9 cellular contexts compared by ENCODE assay signal in the genomic region with DNA sequence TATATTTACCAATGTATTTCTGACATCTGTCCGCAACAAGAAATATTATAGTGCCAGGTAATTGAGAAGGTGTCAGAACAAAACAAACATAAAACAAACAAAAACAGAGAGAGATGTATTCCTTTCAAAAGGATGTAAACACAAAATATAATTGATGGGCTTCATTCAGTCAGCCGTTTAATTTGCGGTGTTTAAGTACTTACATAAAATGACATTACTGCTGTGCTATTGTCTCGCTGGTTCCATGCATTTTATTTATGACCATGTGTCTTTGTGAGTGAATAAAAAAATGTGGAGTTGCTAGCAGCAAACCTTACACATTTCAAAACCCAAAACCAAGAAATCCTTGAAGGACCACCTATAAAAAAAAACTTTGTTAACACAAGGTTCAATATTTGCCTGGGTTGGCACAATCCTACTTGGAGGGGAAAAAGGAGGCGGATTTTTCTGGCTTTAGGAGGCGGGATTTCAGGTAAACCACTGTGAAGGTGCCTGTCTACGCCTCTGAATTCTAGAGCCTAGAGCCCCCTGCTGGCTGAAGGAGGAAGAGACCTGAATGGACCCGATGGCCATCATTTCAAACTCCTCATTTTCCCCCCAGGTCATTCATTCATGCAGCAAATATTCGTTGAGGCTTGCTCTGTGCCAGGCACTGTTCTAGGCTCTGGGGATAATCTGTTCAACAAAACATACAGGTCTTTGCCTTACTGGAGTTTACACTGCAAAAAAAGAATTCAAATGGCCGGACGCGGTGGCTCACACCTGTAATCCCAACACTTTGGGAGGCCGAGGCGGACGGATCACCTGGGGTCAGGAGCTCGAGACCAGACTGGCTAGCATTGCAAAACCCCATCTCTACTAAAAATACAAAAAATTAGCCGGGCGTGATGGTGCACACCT.
A peak's percentile ranks its signal among the peaks of the same experiment; 100 is the strongest.
DNase-seq lines count a peak whose midpoint lies in the region; ATAC-seq and TF ChIP-seq lines count a peak whose summit lies in the region.
"Had no signal": no experiment of that assay in that cellular context is flagged by ENCODE, and none has a peak within 500 bp of the region (broad histone marks: within the 10 kb centered on the region; RNA-seq: fewer than 3 reads in every experiment).

No MANE protein-coding gene starts in this region.

- H3K9me3 Mint-ChIP-seq in activated CD4-positive, alpha-beta T cell treated with anti-CD3 and anti-CD28 coated beads, Interleukin-2, amount 10 ng/mL, durations not matched to agents 24 days and 14 days, result no peaks in the 10 kb centered on the region
- H3K9me3 Mint-ChIP-seq in mesothelial cell of epicardium, result no peaks in the 10 kb centered on the region

- intact Hi-C loops in activated CD4-positive, alpha-beta T cell treated with anti-CD3 and anti-CD28 coated beads, Interleukin-2, amount 10 ng/mL, durations not matched to agents 24 days and 14 days (cut with micrococcal nuclease), result loop anchor here (1.0 kb wide), 1 partner anchor 168 kb away; no protein-coding TSS in a partner anchor
- intact Hi-C loops in dorsolateral prefrontal cortex (cut with DNase I), result loop anchor here (5.0 to 10.0 kb wide), 2 partner anchors 167 to 169 kb away; no protein-coding TSS in a partner anchor

- ATAC-seq in HG03064 (IDR thresholded peaks at IDR 0.05; ENCODE audit: low read depth, unreplicated experiment) (peak; percentile 67), GM19467 (IDR thresholded peaks at IDR 0.05; ENCODE audit: unreplicated experiment) (no peak)

- no peak overlapping the region for H3K27ac Mint-ChIP-seq in activated CD4-positive, alpha-beta T cell treated with anti-CD3 and anti-CD28 coated beads, Interleukin-2, amount 10 ng/mL, durations not matched to agents 24 days and 14 days
- H3K27ac Mint-ChIP-seq in mesothelial cell of epicardium, result no peak overlapping the region
- H3K27ac Mint-ChIP-seq: activated naive CD8-positive, alpha-beta T cell had no signal

- peaks cover 0 to 50% (median 11%) of the 10 kb centered on the region in 45 donors for H3K27me3 ChIP-seq in dorsolateral prefrontal cortex

- TF ChIP-seq CTCF in dorsolateral prefrontal cortex (IDR thresholded peaks at IDR 0.05 in 54 of 56, conservative IDR thresholded peaks at IDR 0.05 in 2 of 56; ENCODE audit: low read depth in 1 of 56, partially characterized antibody in 56 of 56) (peak in 55 of 56 donors; percentile 32 to 73 (median 58)), mesothelial cell of epicardium (IDR thresholded peaks at IDR 0.05; ENCODE audit: unreplicated experiment) (peak; percentile 82)

- no peaks in the 10 kb centered on the region for H3K36me3 Mint-ChIP-seq in activated CD4-positive, alpha-beta T cell treated with anti-CD3 and anti-CD28 coated beads, Interleukin-2, amount 10 ng/mL, durations not matched to agents 24 days and 14 days (ENCODE audit: low read depth)
- no peaks in the 10 kb centered on the region for H3K36me3 Mint-ChIP-seq in mesothelial cell of epicardium
- H3K36me3 Mint-ChIP-seq: activated naive CD8-positive, alpha-beta T cell had no signal

- H3K4me3 ChIP-seq in dorsolateral prefrontal cortex, result no peak overlapping the region

- H3K27me3 Mint-ChIP-seq in activated CD4-positive, alpha-beta T cell treated with anti-CD3 and anti-CD28 coated beads, Interleukin-2, amount 10 ng/mL, durations not matched to agents 24 days and 14 days, result peaks cover 24% of the 10 kb centered on the region
- peaks cover 2% of the 10 kb centered on the region for H3K27me3 Mint-ChIP-seq in mesothelial cell of epicardium (ENCODE audit: low read depth)

- H3K4me1 Mint-ChIP-seq in activated CD4-positive, alpha-beta T cell treated with anti-CD3 and anti-CD28 coated beads, Interleukin-2, amount 10 ng/mL, durations not matched to agents 24 days and 14 days, result peaks cover 5% of the 10 kb centered on the region
- H3K4me1 Mint-ChIP-seq in mesothelial cell of epicardium, result peaks cover 2% of the 10 kb centered on the region

- no peak overlapping the region for H3K27ac ChIP-seq in dorsolateral prefrontal cortex

- DNase-seq in DMS153 treated with DMSO at 0.1 percent for 48 hours (lab: John Stamatoyannopoulos, UW; ENCODE audit: unreplicated experiment) (peak; percentile 84), NCI-H446 treated with DMSO at 0.1 percent for 48 hours (lab: John Stamatoyannopoulos, UW) (peak; percentile 45), dorsolateral prefrontal cortex (peak in 5 of 10 donors; percentile 7 to 39 (median 27)), mesothelial cell of epicardium (ENCODE audit: low spot score in 2 of 2, unreplicated experiment in 2 of 2) (peak; percentile 39 to 76)
- peak; percentile 91 for DNase-seq in activated CD4-positive, alpha-beta T cell treated with anti-CD3 and anti-CD28 coated beads, Interleukin-2, amount 10 ng/mL, durations not matched to agents 24 days and 14 days
- peak; percentile 20 to 47 for DNase-seq in stimulated activated CD8-positive, alpha-beta memory T cell treated with anti-CD3 and anti-CD28 coated beads, Interleukin-7, amount 100 ng/mL, for 48 hours (ENCODE audit: extremely low read depth in 1 of 2, low read depth in 1 of 2)

- H3K4me3 Mint-ChIP-seq in activated CD4-positive, alpha-beta T cell treated with anti-CD3 and anti-CD28 coated beads, Interleukin-2, amount 10 ng/mL, durations not matched to agents 24 days and 14 days, result no peak overlapping the region
- no peak overlapping the region for H3K4me3 Mint-ChIP-seq in mesothelial cell of epicardium
- H3K4me3 Mint-ChIP-seq: activated naive CD8-positive, alpha-beta T cell had no signal
